In genomic region chr18:52339891-52340371, GRCh38 we compare ENCODE assay signal across 8 cellular contexts. TPM values are rescaled to one million over a fixed set of nuclear protein-coding genes. Genes with fewer than 3 reads are reported as not detected.
DNase-seq lines count a peak whose midpoint lies in the region; ATAC-seq and TF ChIP-seq lines count a peak whose summit lies in the region.

DCC (plus strand) TSS chr18:52340197; CDS start chr18:52340788, 591 bp downstream.

- H3K4me3 Mint-ChIP-seq in T-cell, result no peak within 1 kb of the TSS
- no peak within 1 kb of the TSS for H3K4me3 Mint-ChIP-seq in HFFc6

- TF ChIP-seq CTCF in MM.1S (IDR thresholded peaks at IDR 0.05; ENCODE audit: low read length) (peak; percentile 38), HFFc6 (IDR thresholded peaks at IDR 0.05) (no peak)

- H3K4me3 ChIP-seq in MM.1S (ENCODE audit: low read length), result peak within 1 kb of the TSS; percentile 46
- peak within 1 kb of the TSS; percentile 83 for H3K4me3 ChIP-seq in iPS-20b (ENCODE audit: low read length)
- H3K4me3 ChIP-seq in subcutaneous abdominal adipose tissue (ENCODE audit: low read depth in 1 of 5, low read length in 5 of 5), result peak within 1 kb of the TSS; percentile 12 to 61 (median 47)

- H3K27ac ChIP-seq in MM.1S (ENCODE audit: low read length), result no peak within 1 kb of the TSS
- no peak within 1 kb of the TSS for H3K27ac ChIP-seq in iPS-20b (ENCODE audit: low read length)
- no peak within 1 kb of the TSS for H3K27ac ChIP-seq in subcutaneous abdominal adipose tissue (ENCODE audit: low read depth, low read length)

- no peak for ATAC-seq in T-cell (replicated peaks in 1 of 4)

- H3K27me3 ChIP-seq in MM.1S (replicated peaks; ENCODE audit: insufficient read depth, low read length) (no peaks in the 10 kb centered on the region), iPS-20b (ENCODE audit: insufficient read depth, low read length) (peaks cover 53% of the 10 kb centered on the region), subcutaneous abdominal adipose tissue (ENCODE audit: control insufficient read depth in 5 of 5, insufficient read depth in 4 of 5, low read length in 5 of 5) (peaks cover 25 to 49% (median 39%) of the 10 kb centered on the region in 5 donors)

- H3K79me2 ChIP-seq in MM.1S (ENCODE audit: low read length), result no peaks in the 10 kb centered on the region

- H3K9me3 ChIP-seq in MM.1S (replicated peaks; ENCODE audit: insufficient read depth, low read length) (no peaks in the 10 kb centered on the region), iPS-20b (ENCODE audit: insufficient read depth, low read depth, low read length) (no peaks in the 10 kb centered on the region; the same call in 1 of the 2 replicates), subcutaneous abdominal adipose tissue (ENCODE audit: control insufficient read depth in 5 of 5, low read length in 5 of 5) (peaks cover 0 to 4% (median 0%) of the 10 kb centered on the region in 5 donors)

- H3K9ac ChIP-seq in MM.1S (ENCODE audit: low read length), result no peak within 1 kb of the TSS
- H3K9ac ChIP-seq in iPS-20b (ENCODE audit: low read depth, low read length), result peak within 1 kb of the TSS; percentile 62; the same call in 1 of the 2 replicates
- no peak within 1 kb of the TSS for H3K9ac ChIP-seq in subcutaneous abdominal adipose tissue (ENCODE audit: low read length in 5 of 5)

- H3K4me1 Mint-ChIP-seq in T-cell (peaks cover 0 to 6% (median 0%) of the 10 kb centered on the region in 3 donors), HFFc6 (ENCODE audit: low read depth) (no peaks in the 10 kb centered on the region)

- no peaks in the 10 kb centered on the region for H3F3A ChIP-seq in MM.1S (ENCODE audit: insufficient read depth, low read length)

- peak within 1 kb of the TSS; percentile 47 for H2AFZ ChIP-seq in MM.1S (ENCODE audit: low read length)

- no peaks in the 10 kb centered on the region for H3K36me3 ChIP-seq in MM.1S (replicated peaks; ENCODE audit: insufficient read depth, low read length)
- H3K36me3 ChIP-seq in iPS-20b (ENCODE audit: insufficient read depth, low read depth, low read length), result no peaks in the 10 kb centered on the region
- H3K36me3 ChIP-seq in subcutaneous abdominal adipose tissue (ENCODE audit: control insufficient read depth in 5 of 5, insufficient read depth in 5 of 5, low read length in 5 of 5), result no peaks in the 10 kb centered on the region

- DNase-seq in ELF-1 (ENCODE audit: low read depth, low spot score) (peak; percentile 74), MM.1S (peak; percentile 54), amniotic stem cell (lab: John Stamatoyannopoulos, UW) (peak; percentile 42), T-cell (no peak), HFFc6 (no peak), foreskin melanocyte (no peak)

- CTCF ChIA-PET in T-cell (lab: Charles Lee), result no interaction called here

- H3K9me3 Mint-ChIP-seq in T-cell, result peaks cover 0 to 8% (median 0%) of the 10 kb centered on the region in 3 donors
- H3K9me3 Mint-ChIP-seq in HFFc6, result peaks cover 41% of the 10 kb centered on the region

- H3K4me1 ChIP-seq in MM.1S (ENCODE audit: low read length), result no peaks in the 10 kb centered on the region
- no peaks in the 10 kb centered on the region for H3K4me1 ChIP-seq in iPS-20b (ENCODE audit: insufficient read depth, low read length)
- H3K4me1 ChIP-seq in subcutaneous abdominal adipose tissue (ENCODE audit: control insufficient read depth in 5 of 5, insufficient read depth in 5 of 5, low read length in 5 of 5), result peaks cover 0 to 24% (median 6%) of the 10 kb centered on the region in 5 donors

- H4K20me1 ChIP-seq in MM.1S (ENCODE audit: insufficient read depth, low read length), result no peaks in the 10 kb centered on the region

- no peak within 1 kb of the TSS for H3K27ac Mint-ChIP-seq in T-cell
- H3K27ac Mint-ChIP-seq in HFFc6, result no peak within 1 kb of the TSS

- H3K27me3 Mint-ChIP-seq in T-cell, result peaks cover 32 to 41% of the 10 kb centered on the region in 2 donors
- peaks cover 3% of the 10 kb centered on the region; the same call in 1 of the 2 replicates for H3K27me3 Mint-ChIP-seq in HFFc6 (ENCODE audit: insufficient read depth)

- H3K36me3 Mint-ChIP-seq in T-cell, result no peaks in the 10 kb centered on the region
- H3K36me3 Mint-ChIP-seq in HFFc6 (ENCODE audit: low read depth), result no peaks in the 10 kb centered on the region; the same call in 1 of the 2 replicates

- no peaks in the 10 kb centered on the region for H3K9me2 ChIP-seq in MM.1S (replicated peaks; ENCODE audit: insufficient read depth, low read length)

- H3K4me2 ChIP-seq in MM.1S (ENCODE audit: low read depth, low read length), result peak within 1 kb of the TSS; percentile 53

- POLR2A ChIA-PET in T-cell (lab: Charles Lee), result no interaction called here

RNA-seq across cellular contexts. Expression of gene DCC, which starts in this region (rescaled TPM):
- total RNA-seq in T-cell, result not detected
- total RNA-seq in HFFc6 (2021; fragmentation: NEBNext Ultra II Directional; extraction: Animal tissue kit (Norgen Biotek cat#: 25700)), result not detected

Comparison
In these comparisons a context has a peak if more than half of its experiments do, and no peak if none do; other contexts are left out.
1. DNase-seq: peak in ELF-1 (single experiment), MM.1S (single experiment) and amniotic stem cell (single experiment); none in T-cell (0 of 34), HFFc6 (single experiment) and foreskin melanocyte (single experiment).
2. Peak in every context shown above with its lines, with median percentiles within 50 percentile points of each other: H3K4me3 ChIP-seq.